ENCODE assay signal across 28 cellular contexts in genomic region chr11:46064221-46064620, GRCh38. TPM values are rescaled to one million over a fixed set of nuclear protein-coding genes. Genes with fewer than 3 reads are reported as not detected.
A peak's percentile ranks its signal among the peaks of the same experiment; 100 is the strongest.
DNase-seq lines count a peak whose midpoint lies in the region; ATAC-seq and TF ChIP-seq lines count a peak whose summit lies in the region.
"Had no signal": no experiment of that assay in that cellular context is flagged by ENCODE, and none has a peak within 500 bp of the region (broad histone marks: within the 10 kb centered on the region; RNA-seq: fewer than 3 reads in every experiment).

No MANE protein-coding gene starts in this region.

- peaks cover 41 to 51% of the 10 kb centered on the region in 2 donors for H3K4me1 Mint-ChIP-seq in natural killer cell

- no peaks in the 10 kb centered on the region for H4K20me1 ChIP-seq in GM23248 (ENCODE audit: insufficient read depth)
- H4K20me1 ChIP-seq in smooth muscle cell (ENCODE audit: low read depth): peaks cover 42% of the 10 kb centered on the region

- no peaks in the 10 kb centered on the region for H3K9me2 ChIP-seq in GM23248 (ENCODE audit: insufficient read depth)

- H3K4me1 ChIP-seq in GM23248 (ENCODE audit: insufficient read depth) (peaks cover 12% of the 10 kb centered on the region), adipocyte (ENCODE audit: control insufficient read depth, insufficient read depth, low read length) (peaks cover 12% of the 10 kb centered on the region), smooth muscle cell (ENCODE audit: low read depth) (peaks cover 19% of the 10 kb centered on the region)
- H3K4me1 ChIP-seq: ascending aorta, right lobe of liver had no signal

- no peak overlapping the region for H3K27ac Mint-ChIP-seq in natural killer cell
- H3K27ac Mint-ChIP-seq: activated CD4-positive, alpha-beta T cell treated with anti-CD3 and anti-CD28 coated beads, Interleukin-2, amount 10 ng/mL, durations not matched to agents 7 days and 5 days; activated naive CD4-positive, alpha-beta T cell treated with anti-CD3 and anti-CD28 coated beads, Interleukin-2, amount 10 ng/mL, durations not matched to agents 7 days and 5 days; activated T-helper 1 cell treated with anti-CD3 and anti-CD28 coated beads, Interleukin-12 subunit alpha, Interleukin-12 subunit beta, Interleukin-2, Interleukin-4 antibody, amounts not matched to agents 30 ng/mL and 10 ng/mL and 1 ng/mL, durations not matched to agents 14 hours and 24 hours and 36 hours; immature natural killer cell; nephron progenitor cell; stimulated activated naive CD8-positive, alpha-beta T cell treated with anti-CD3 and anti-CD28 coated beads, Interleukin-15, Interleukin-2, amounts not matched to agents 100 ng/mL and 50 ng/mL, for 24 hours had no signal

- H3K4me3 Mint-ChIP-seq in natural killer cell: no peak overlapping the region
- H3K4me3 Mint-ChIP-seq: activated CD4-positive, alpha-beta T cell treated with anti-CD3 and anti-CD28 coated beads, Interleukin-2, amount 10 ng/mL, durations not matched to agents 7 days and 5 days; activated naive CD4-positive, alpha-beta T cell treated with anti-CD3 and anti-CD28 coated beads, Interleukin-2, amount 10 ng/mL, durations not matched to agents 7 days and 5 days; activated T-helper 1 cell treated with anti-CD3 and anti-CD28 coated beads, Interleukin-12 subunit alpha, Interleukin-12 subunit beta, Interleukin-2, Interleukin-4 antibody, amounts not matched to agents 30 ng/mL and 10 ng/mL and 1 ng/mL, durations not matched to agents 14 hours and 24 hours and 36 hours; CD4-positive, alpha-beta memory T cell; immature natural killer cell; nephron progenitor cell; stimulated activated naive CD8-positive, alpha-beta T cell treated with anti-CD3 and anti-CD28 coated beads, Interleukin-15, Interleukin-2, amounts not matched to agents 100 ng/mL and 50 ng/mL, for 24 hours had no signal

- no peak for ATAC-seq in natural killer cell
- ATAC-seq: right lobe of liver had no signal

- H3K27me3 Mint-ChIP-seq in natural killer cell (ENCODE audit: low read depth in 2 of 2): no peaks in the 10 kb centered on the region
- H3K27me3 Mint-ChIP-seq: activated CD4-positive, alpha-beta T cell treated with anti-CD3 and anti-CD28 coated beads, Interleukin-2, amount 10 ng/mL, durations not matched to agents 7 days and 5 days; activated naive CD4-positive, alpha-beta T cell treated with anti-CD3 and anti-CD28 coated beads, Interleukin-2, amount 10 ng/mL, durations not matched to agents 7 days and 5 days; CD4-positive, alpha-beta memory T cell; stimulated activated naive CD8-positive, alpha-beta T cell treated with anti-CD3 and anti-CD28 coated beads, Interleukin-15, Interleukin-2, amounts not matched to agents 100 ng/mL and 50 ng/mL, for 24 hours had no signal

- no peak overlapping the region for H3K4me3 ChIP-seq in GM23248
- H3K4me3 ChIP-seq in adipocyte (ENCODE audit: low read length): no peak overlapping the region
- H3K4me3 ChIP-seq in fibroblast of the aortic adventitia (ENCODE audit: low read depth, low read length): no peak overlapping the region
- H3K4me3 ChIP-seq in smooth muscle cell: no peak overlapping the region
- H3K4me3 ChIP-seq in H7 (ENCODE audit: insufficient read depth, low read depth, low read length): no peak overlapping the region
- H3K4me3 ChIP-seq: ascending aorta, hepatocyte, left ventricle myocardium inferior, right lobe of liver, SK-N-MC had no signal

- DNase-seq in GM23248 (peak; percentile 56), adipocyte (ENCODE audit: low read depth) (peak; percentile 22), fibroblast of the aortic adventitia (ENCODE audit: low read depth) (peak; percentile 45), smooth muscle cell (lab: John Stamatoyannopoulos, UW; ENCODE audit: unreplicated experiment) (no peak), natural killer cell (no peak), H7 (no peak)
- DNase-seq in activated naive CD4-positive, alpha-beta T cell treated with anti-CD3 and anti-CD28 coated beads, Interleukin-2, amount 50 U/mL, for 16 hours: no peak
- DNase-seq: activated CD4-positive, alpha-beta T cell treated with anti-CD3 and anti-CD28 coated beads, Interleukin-2, amount 10 ng/mL, durations not matched to agents 7 days and 5 days; activated naive CD4-positive, alpha-beta T cell treated with anti-CD3 and anti-CD28 coated beads, Interleukin-2, amount 10 ng/mL, durations not matched to agents 7 days and 5 days; AML-193; CD4-positive, alpha-beta memory T cell; DMS 273 treated with DMSO at 0.1 percent for 48 hours; immature natural killer cell; left ventricle myocardium inferior; NCI-H1105; NCI-H2029; NCI-H345; NCI-H748 treated with DMSO at 0.1 percent for 48 hours; nephron progenitor cell; posterior cingulate gyrus; right lobe of liver; WERI-Rb-1 had no signal

- H2AFZ ChIP-seq in GM23248: no peak overlapping the region
- H2AFZ ChIP-seq in smooth muscle cell (ENCODE audit: low read depth): no peak overlapping the region
- H2AFZ ChIP-seq: hepatocyte had no signal

- H3K9me3 Mint-ChIP-seq in natural killer cell: no peaks in the 10 kb centered on the region
- H3K9me3 Mint-ChIP-seq: activated CD4-positive, alpha-beta T cell treated with anti-CD3 and anti-CD28 coated beads, Interleukin-2, amount 10 ng/mL, durations not matched to agents 7 days and 5 days; activated naive CD4-positive, alpha-beta T cell treated with anti-CD3 and anti-CD28 coated beads, Interleukin-2, amount 10 ng/mL, durations not matched to agents 7 days and 5 days; activated T-helper 1 cell treated with anti-CD3 and anti-CD28 coated beads, Interleukin-12 subunit alpha, Interleukin-12 subunit beta, Interleukin-2, Interleukin-4 antibody, amounts not matched to agents 30 ng/mL and 10 ng/mL and 1 ng/mL, durations not matched to agents 14 hours and 24 hours and 36 hours; CD4-positive, alpha-beta memory T cell; immature natural killer cell; stimulated activated naive CD8-positive, alpha-beta T cell treated with anti-CD3 and anti-CD28 coated beads, Interleukin-15, Interleukin-2, amounts not matched to agents 100 ng/mL and 50 ng/mL, for 24 hours had no signal

- peak overlapping the region; percentile 5 for H3K4me2 ChIP-seq in GM23248 (ENCODE audit: unreplicated experiment)
- peak overlapping the region; percentile 60 for H3K4me2 ChIP-seq in smooth muscle cell
- H3K4me2 ChIP-seq: hepatocyte had no signal

- no peaks in the 10 kb centered on the region for H3K27me3 ChIP-seq in GM23248 (replicated peaks; ENCODE audit: insufficient read depth)
- H3K27me3 ChIP-seq in adipocyte (replicated peaks; ENCODE audit: control insufficient read depth, insufficient read depth, low read length): no peaks in the 10 kb centered on the region
- H3K27me3 ChIP-seq in smooth muscle cell (ENCODE audit: low read depth): no peaks in the 10 kb centered on the region
- no peaks in the 10 kb centered on the region for H3K27me3 ChIP-seq in H7 (ENCODE audit: control insufficient read depth, insufficient read depth, low read length)
- H3K27me3 ChIP-seq: ascending aorta, hepatocyte, right lobe of liver had no signal

- H3K9me3 ChIP-seq in GM23248 (ENCODE audit: low read depth) (no peaks in the 10 kb centered on the region), adipocyte (ENCODE audit: control insufficient read depth, low read length) (no peaks in the 10 kb centered on the region), smooth muscle cell (replicated peaks; ENCODE audit: low read depth) (no peaks in the 10 kb centered on the region)
- H3K9me3 ChIP-seq: ascending aorta, left ventricle myocardium inferior, right lobe of liver had no signal

- H3F3A ChIP-seq in GM23248 (ENCODE audit: insufficient read depth): peaks cover 6% of the 10 kb centered on the region
- no peaks in the 10 kb centered on the region for H3F3A ChIP-seq in smooth muscle cell (ENCODE audit: low read depth)

- no peak for TF ChIP-seq CTCF in fibroblast of the aortic adventitia (IDR thresholded peaks at IDR 0.05; ENCODE audit: insufficient read depth, low read length)
- TF ChIP-seq CTCF in smooth muscle cell (IDR thresholded peaks at IDR 0.05; ENCODE audit: borderline replicate concordance, insufficient read depth, poor library complexity, severe bottlenecking): no peak
- TF ChIP-seq CTCF in natural killer cell (IDR thresholded peaks at IDR 0.05): no peak

- H3K27ac ChIP-seq in GM23248: peak overlapping the region; percentile 18; the same call in 1 of the 2 replicates
- peak overlapping the region; percentile 83 for H3K27ac ChIP-seq in smooth muscle cell (ENCODE audit: low read depth)
- H3K27ac ChIP-seq: ascending aorta, hepatocyte, HL-60, left ventricle myocardium inferior, right lobe of liver, SK-N-MC, WERI-Rb-1 had no signal

- WGBS in GM23248 (ENCODE audit: low coverage in 1 of 2, low lambda C conversion rate in 2 of 2, missing lambda C conversion rate in 2 of 2), 2 experiments: 87 to 91% methylated on average over 2 of the region's 2 CpGs
- WGBS in smooth muscle cell (ENCODE audit: low lambda C conversion rate): 66% methylated on average over 2 of the region's 2 CpGs

- intact Hi-C loops in natural killer cell (cut with micrococcal nuclease): no loop called here

- peaks cover 14% of the 10 kb centered on the region for H3K36me3 ChIP-seq in GM23248 (ENCODE audit: low read depth)
- peaks cover 20% of the 10 kb centered on the region for H3K36me3 ChIP-seq in adipocyte (ENCODE audit: control insufficient read depth, insufficient read depth, low read length, severe bottlenecking)
- H3K36me3 ChIP-seq in smooth muscle cell (ENCODE audit: low read depth): no peaks in the 10 kb centered on the region
- no peaks in the 10 kb centered on the region for H3K36me3 ChIP-seq in H7 (replicated peaks; ENCODE audit: control insufficient read depth, insufficient read depth, low read length)

- H3K36me3 Mint-ChIP-seq in natural killer cell: peaks cover 8% of the 10 kb centered on the region
- H3K36me3 Mint-ChIP-seq: activated naive CD4-positive, alpha-beta T cell treated with anti-CD3 and anti-CD28 coated beads, Interleukin-2, amount 10 ng/mL, durations not matched to agents 7 days and 5 days had no signal

- H3K79me2 ChIP-seq in GM23248 (ENCODE audit: insufficient read depth) (peaks cover 15% of the 10 kb centered on the region; the same call in 1 of the 2 replicates), smooth muscle cell (ENCODE audit: low read depth) (peaks cover 4% of the 10 kb centered on the region)

- in situ Hi-C loops in GM23248 (cut with MboI): no loop called here

- no peak overlapping the region for H3K9ac ChIP-seq in GM23248
- H3K9ac ChIP-seq in adipocyte (ENCODE audit: low read length): no peak overlapping the region
- H3K9ac ChIP-seq in smooth muscle cell (ENCODE audit: low read depth): no peak overlapping the region

RNA-seq across cellular contexts. Expression of gene PHF21A, which starts 57.0 kb away (rescaled TPM):
- total RNA-seq in GM23248 (2014; rRNA removed; shearing (Covaris generic)): 11.2 and 11.8 TPM in 2 replicates
- 17.0 and 22.3 TPM in 2 replicates for polyA plus RNA-seq in GM23248 (2016; fragmentation: Nextera tagmentation; extraction: Ambion mirVana)
- total RNA-seq in fibroblast of the aortic adventitia (ENCODE audit: low replicate concordance): 22.5 and 24.0 TPM in 2 replicates
- total RNA-seq in smooth muscle cell: 28.2 and 28.7 TPM in 2 replicates
- polyA plus RNA-seq in smooth muscle cell: 26.1 and 26.8 TPM in 2 replicates
- 100 to 1,000 TPM; 138 to 147 (median 139) TPM for total RNA-seq in natural killer cell
- total RNA-seq in H7 (2014; rRNA removed; shearing (Covaris generic)): 10.1 and 17.6 TPM in 2 replicates

Comparison
In these comparisons a context has a peak if more than half of its experiments do, and no peak if none do; other contexts are left out.
1. DNase-seq: peak in GM23248 (single experiment), adipocyte (single experiment) and fibroblast of the aortic adventitia (single experiment); none in smooth muscle cell (single experiment), natural killer cell (single experiment), activated naive CD4-positive, alpha-beta T cell treated with anti-CD3 and anti-CD28 coated beads, Interleukin-2, amount 50 U/mL, for 16 hours (single experiment) and H7 (single experiment).